Comparison of ENCODE assay signal across 21 cellular contexts in the genomic region with DNA sequence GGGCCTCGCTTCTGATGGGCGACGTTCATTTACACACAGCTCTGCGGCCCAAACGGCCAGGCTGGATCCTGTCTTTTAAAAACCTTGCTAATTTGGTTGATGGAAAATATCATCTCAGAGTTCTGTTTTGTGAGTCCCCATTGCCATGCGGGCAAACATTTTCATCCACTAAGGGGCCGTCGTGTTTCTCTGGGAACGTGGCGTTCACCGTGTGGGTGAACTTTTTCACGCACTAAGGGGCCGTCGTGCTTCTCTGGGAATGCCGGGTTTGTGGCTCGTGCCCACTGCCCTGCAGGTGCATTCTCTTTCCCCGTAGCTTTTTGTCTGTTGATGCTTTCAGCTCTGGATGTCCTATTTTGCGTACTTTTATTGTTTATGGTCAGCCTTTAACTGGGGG. TPM values are rescaled to one million over a fixed set of nuclear protein-coding genes. Genes with fewer than 3 reads are reported as not detected.
DNase-seq lines count a peak whose midpoint lies in the region; ATAC-seq and TF ChIP-seq lines count a peak whose summit lies in the region.
"Had no signal": no experiment of that assay in that cellular context is flagged by ENCODE, and none has a peak within 500 bp of the region (broad histone marks: within the 10 kb centered on the region; RNA-seq: fewer than 3 reads in every experiment).

No MANE protein-coding gene starts in this region.

- CTCF ChIA-PET in activated CD8-positive, alpha-beta memory T cell treated with anti-CD3 and anti-CD28 coated beads, Interleukin-2, amount 10 ng/mL, durations not matched to agents 7 days and 5 days (lab: Charles Lee), result no interaction called here

- no peaks in the 10 kb centered on the region for H3K27me3 Mint-ChIP-seq in endodermal cell (ENCODE audit: insufficient read depth)
- H3K27me3 Mint-ChIP-seq in type B pancreatic cell, result no peaks in the 10 kb centered on the region
- peaks cover 17% of the 10 kb centered on the region for H3K27me3 Mint-ChIP-seq in activated CD8-positive, alpha-beta memory T cell treated with anti-CD3 and anti-CD28 coated beads, Interleukin-2, amount 10 ng/mL, durations not matched to agents 7 days and 5 days

- peak in 1 of 5 donors; percentile 52 for DNase-seq in heart left ventricle
- no peak for DNase-seq in left ventricle myocardium superior
- peak; percentile 35 for DNase-seq in endodermal cell
- peak in 4 of 5 donors; percentile 20 to 33 (median 28) for DNase-seq in ovary
- DNase-seq in type B pancreatic cell (ENCODE audit: extremely low spot score, unreplicated experiment), result no peak
- DNase-seq in activated CD4-positive, alpha-beta T cell treated with anti-CD3 and anti-CD28 coated beads for 1 hour, result no peak
- DNase-seq in activated CD8-positive, alpha-beta memory T cell treated with anti-CD3 and anti-CD28 coated beads, Interleukin-2, amount 10 ng/mL, durations not matched to agents 7 days and 5 days, result no peak
- DNase-seq in kidney tubule cell (ENCODE audit: low spot score), result no peak
- DNase-seq: CD8-positive, alpha-beta T cell; DND-41; GDM1; GOT3; KG1; NCI-H1436 treated with DMSO at 0.1 percent for 48 hours; NCI-H2029 treated with DMSO at 0.1 percent for 48 hours; NCI-H2171 treated with DMSO at 0.1 percent for 48 hours; NCI-H446 treated with DMSO at 0.1 percent for 48 hours; NK-92 treated with Interleukin-12 subunit alpha and Interleukin-12 subunit beta, amount 100 ng/mL, for 24 hours; RPMI8226 had no signal

- H3K27ac Mint-ChIP-seq in endodermal cell (peak overlapping the region; percentile 44), type B pancreatic cell (peak overlapping the region; percentile 70)
- no peak overlapping the region for H3K27ac Mint-ChIP-seq in activated CD8-positive, alpha-beta memory T cell treated with anti-CD3 and anti-CD28 coated beads, Interleukin-2, amount 10 ng/mL, durations not matched to agents 7 days and 5 days
- H3K27ac Mint-ChIP-seq: CD8-positive, alpha-beta T cell had no signal

- ATAC-seq in heart left ventricle (no peak), left ventricle myocardium superior (no peak)
- ATAC-seq in activated CD8-positive, alpha-beta memory T cell treated with anti-CD3 and anti-CD28 coated beads, Interleukin-2, amount 10 ng/mL, durations not matched to agents 7 days and 5 days, result no peak
- ATAC-seq: CD8-positive, alpha-beta T cell; GM12878 had no signal

- H3K4me3 Mint-ChIP-seq in endodermal cell (no peak overlapping the region), type B pancreatic cell (peak overlapping the region; percentile 34)
- no peak overlapping the region for H3K4me3 Mint-ChIP-seq in activated CD8-positive, alpha-beta memory T cell treated with anti-CD3 and anti-CD28 coated beads, Interleukin-2, amount 10 ng/mL, durations not matched to agents 7 days and 5 days
- H3K4me3 Mint-ChIP-seq: CD8-positive, alpha-beta T cell had no signal

- H3K4me3 ChIP-seq in heart left ventricle (no peak overlapping the region), endodermal cell (ENCODE audit: low read length) (no peak overlapping the region), ovary (no peak overlapping the region)
- H3K4me3 ChIP-seq: BLaER1, GM12878 had no signal

- H3K9me3 Mint-ChIP-seq in endodermal cell (no peaks in the 10 kb centered on the region), type B pancreatic cell (no peaks in the 10 kb centered on the region)
- H3K9me3 Mint-ChIP-seq in activated CD8-positive, alpha-beta memory T cell treated with anti-CD3 and anti-CD28 coated beads, Interleukin-2, amount 10 ng/mL, durations not matched to agents 7 days and 5 days (ENCODE audit: low read depth), result no peaks in the 10 kb centered on the region
- H3K9me3 Mint-ChIP-seq: CD8-positive, alpha-beta T cell had no signal

- TF ChIP-seq EP300 in ovary (IDR thresholded peaks at IDR 0.05), result no peak

- H3K36me3 ChIP-seq in heart left ventricle (no peaks in the 10 kb centered on the region), endodermal cell (ENCODE audit: control insufficient read depth, insufficient read depth, low read length) (peaks cover 49% of the 10 kb centered on the region), ovary (no peaks in the 10 kb centered on the region)
- H3K36me3 ChIP-seq: BLaER1 had no signal

- no peak overlapping the region for H3K9ac ChIP-seq in endodermal cell (ENCODE audit: extremely low read depth, low read length, poor library complexity, severe bottlenecking)
- H3K9ac ChIP-seq: BLaER1 had no signal

- no peaks in the 10 kb centered on the region for H3K9me3 ChIP-seq in heart left ventricle
- H3K9me3 ChIP-seq in endodermal cell (ENCODE audit: control insufficient read depth, low read length), result no peaks in the 10 kb centered on the region
- H3K9me3 ChIP-seq in ovary, result no peaks in the 10 kb centered on the region
- H3K9me3 ChIP-seq: BLaER1 had no signal

- intact Hi-C loops in heart left ventricle (cut with DNase I), result no loop called here
- intact Hi-C loops in left ventricle myocardium superior (cut with micrococcal nuclease), result no loop called here
- intact Hi-C loops in ovary (cut with DNase I), result no loop called here

- 54 to 72% (median 61%) methylated on average over 15 to 18 of the region's 18 CpGs for WGBS in heart left ventricle, 4 donors
- WGBS in endodermal cell (ENCODE audit: insufficient coverage in 1 of 2, insufficient read length in 1 of 2), 2 experiments, result 91 to 97% methylated on average over 11 to 18 of the region's 18 CpGs
- WGBS in ovary, 3 donors, result 81 to 89% (median 85%) methylated on average over 18 of the region's 18 CpGs

- TF ChIP-seq POLR2A in heart left ventricle (IDR thresholded peaks at IDR 0.05) (no peak), ovary (IDR thresholded peaks at IDR 0.05) (no peak)

- peak overlapping the region in 9 of 12 donors; percentile 76 to 97 (median 92) for H3K27ac ChIP-seq in heart left ventricle
- H3K27ac ChIP-seq in endodermal cell (ENCODE audit: low read depth, low read length), result no peak overlapping the region
- H3K27ac ChIP-seq in ovary, result no peak overlapping the region
- H3K27ac ChIP-seq: BLaER1 had no signal

- peaks cover 55% of the 10 kb centered on the region for H3K4me1 Mint-ChIP-seq in endodermal cell
- peaks cover 44% of the 10 kb centered on the region for H3K4me1 Mint-ChIP-seq in type B pancreatic cell (ENCODE audit: unreplicated experiment)
- no peaks in the 10 kb centered on the region for H3K4me1 Mint-ChIP-seq in activated CD8-positive, alpha-beta memory T cell treated with anti-CD3 and anti-CD28 coated beads, Interleukin-2, amount 10 ng/mL, durations not matched to agents 7 days and 5 days

- H3K36me3 Mint-ChIP-seq in endodermal cell (ENCODE audit: low read depth) (peaks cover 34% of the 10 kb centered on the region), type B pancreatic cell (no peaks in the 10 kb centered on the region)
- no peaks in the 10 kb centered on the region for H3K36me3 Mint-ChIP-seq in activated CD8-positive, alpha-beta memory T cell treated with anti-CD3 and anti-CD28 coated beads, Interleukin-2, amount 10 ng/mL, durations not matched to agents 7 days and 5 days
- H3K36me3 Mint-ChIP-seq: CD8-positive, alpha-beta T cell had no signal

- TF ChIP-seq CTCF in heart left ventricle (IDR thresholded peaks at IDR 0.05) (no peak), endodermal cell (conservative IDR thresholded peaks at IDR 0.05) (no peak), ovary (IDR thresholded peaks at IDR 0.05) (no peak), type B pancreatic cell (conservative IDR thresholded peaks at IDR 0.05) (no peak)

- H3K4me1 ChIP-seq in heart left ventricle (peaks cover 0 to 78% (median 51%) of the 10 kb centered on the region in 12 donors), endodermal cell (ENCODE audit: control insufficient read depth, insufficient read depth, low read length) (peaks cover 17% of the 10 kb centered on the region), ovary (ENCODE audit: insufficient read depth) (peaks cover 26% of the 10 kb centered on the region)

- no peaks in the 10 kb centered on the region for H3K27me3 ChIP-seq in heart left ventricle
- H3K27me3 ChIP-seq in endodermal cell (ENCODE audit: control insufficient read depth, insufficient read depth, low read length, poor library complexity, severe bottlenecking), result no peaks in the 10 kb centered on the region
- H3K27me3 ChIP-seq in ovary, result no peaks in the 10 kb centered on the region

RNA-seq across cellular contexts. Expression of a gene that starts 6.8 kb away (rescaled TPM):
- total RNA-seq in heart left ventricle (100 to 1,000 TPM in 2 of 9 donors, 10 to 100 TPM in 7; 31.7 to 109 (median 59.0) TPM), left ventricle myocardium superior (52.4 TPM), endodermal cell (100 to 1,000 TPM; 332 to 398 TPM), ovary (100 to 1,000 TPM; 141 to 353 (median 270) TPM), type B pancreatic cell (ENCODE audit: low replicate concordance) (150 and 168 TPM in 2 replicates)
- polyA plus RNA-seq in heart left ventricle (10 to 100 TPM; 38.9 to 65.6 TPM), ovary (100 to 1,000 TPM in 1 of 2 donors, 10 to 100 TPM in 1; 11.1 to 201 TPM)
- polyA plus RNA-seq in endodermal cell (2013, experiment 1 of 2), result 216 TPM
- 213 TPM for polyA plus RNA-seq in endodermal cell (2013, experiment 2 of 2)
- 1 to 10 TPM; 5.2 to 7.3 TPM for total RNA-seq in activated CD8-positive, alpha-beta memory T cell treated with anti-CD3 and anti-CD28 coated beads, Interleukin-2, amount 10 ng/mL, durations not matched to agents 7 days and 5 days

Comparison
In these comparisons a context has a peak if more than half of its experiments do, and no peak if none do; other contexts are left out.
1. DNase-seq: peak in endodermal cell (single experiment) and ovary (4 of 5); none in left ventricle myocardium superior (single experiment), type B pancreatic cell (single experiment), activated CD4-positive, alpha-beta T cell treated with anti-CD3 and anti-CD28 coated beads for 1 hour (single experiment), activated CD8-positive, alpha-beta memory T cell treated with anti-CD3 and anti-CD28 coated beads, Interleukin-2, amount 10 ng/mL, durations not matched to agents 7 days and 5 days (single experiment) and kidney tubule cell (single experiment).
2. H3K27ac ChIP-seq: peak in heart left ventricle (9 of 12); none in endodermal cell (single experiment) and ovary (0 of 2).